ENCODE assay signal across 8 cellular contexts in genomic region chr20:17680836-17681740, GRCh38. TPM values are rescaled to one million over a fixed set of nuclear protein-coding genes. Genes with fewer than 3 reads are reported as not detected.
DNase-seq lines count a peak whose midpoint lies in the region; ATAC-seq and TF ChIP-seq lines count a peak whose summit lies in the region.

No MANE protein-coding gene starts in this region.

- no peak overlapping the region for H3K27ac ChIP-seq in CD4-positive, CD25-positive, alpha-beta regulatory T cell (ENCODE audit: insufficient read depth, low read length, poor library complexity, severe bottlenecking)

- no peaks in the 10 kb centered on the region for H3K9me3 ChIP-seq in CD4-positive, CD25-positive, alpha-beta regulatory T cell (ENCODE audit: control insufficient read depth in 2 of 2, low read length in 2 of 2)

- peaks cover 0 to 2% (median 0%) of the 10 kb centered on the region in 7 donors for H3K9me3 Mint-ChIP-seq in CD4-positive, CD25-positive, alpha-beta regulatory T cell
- H3K9me3 Mint-ChIP-seq in natural killer cell treated with Interleukin-12 subunit alpha and Interleukin-12 subunit beta and Interleukin-15 and Interleukin-18, amount 100 ng/mL, for 72 hours: no peaks in the 10 kb centered on the region

- no peak overlapping the region for H3K4me3 ChIP-seq in CD4-positive, CD25-positive, alpha-beta regulatory T cell (ENCODE audit: low read depth, low read length)
- H3K4me3 ChIP-seq in fibroblast of pulmonary artery (replicated peaks; ENCODE audit: low read depth, low read length): peak overlapping the region; percentile 84

- H3K36me3 ChIP-seq in CD4-positive, CD25-positive, alpha-beta regulatory T cell (ENCODE audit: control insufficient read depth, insufficient read depth, low read length): no peaks in the 10 kb centered on the region

- peak overlapping the region; percentile 82 to 88 (median 86) for H3K4me3 Mint-ChIP-seq in CD4-positive, CD25-positive, alpha-beta regulatory T cell
- peak overlapping the region; percentile 90 for H3K4me3 Mint-ChIP-seq in natural killer cell treated with Interleukin-12 subunit alpha and Interleukin-12 subunit beta and Interleukin-15 and Interleukin-18, amount 100 ng/mL, for 72 hours

- H3K27ac Mint-ChIP-seq in CD4-positive, CD25-positive, alpha-beta regulatory T cell: peak overlapping the region; percentile 51 to 96 (median 68)
- H3K27ac Mint-ChIP-seq in natural killer cell treated with Interleukin-12 subunit alpha and Interleukin-12 subunit beta and Interleukin-15 and Interleukin-18, amount 100 ng/mL, for 72 hours: peak overlapping the region; percentile 86 to 94

- TF ChIP-seq CTCF in fibroblast of pulmonary artery (IDR thresholded peaks at IDR 0.05; ENCODE audit: low read length, missing control alignments): peak; percentile 23

- peaks cover 27% of the 10 kb centered on the region for H3K27me3 Mint-ChIP-seq in CD4-positive, CD25-positive, alpha-beta regulatory T cell
- peaks cover 18 to 24% of the 10 kb centered on the region in 2 donors for H3K27me3 Mint-ChIP-seq in natural killer cell treated with Interleukin-12 subunit alpha and Interleukin-12 subunit beta and Interleukin-15 and Interleukin-18, amount 100 ng/mL, for 72 hours

- H3K36me3 Mint-ChIP-seq in CD4-positive, CD25-positive, alpha-beta regulatory T cell: no peaks in the 10 kb centered on the region
- no peaks in the 10 kb centered on the region for H3K36me3 Mint-ChIP-seq in natural killer cell treated with Interleukin-12 subunit alpha and Interleukin-12 subunit beta and Interleukin-15 and Interleukin-18, amount 100 ng/mL, for 72 hours

- ATAC-seq in CD4-positive, CD25-positive, alpha-beta regulatory T cell (ENCODE audit: low read depth in 2 of 2): peak; percentile 17 to 21
- peak; percentile 31 for ATAC-seq in GM19351 (IDR thresholded peaks at IDR 0.05; ENCODE audit: unreplicated experiment)
- peak; percentile 30 for ATAC-seq in HG03521 (IDR thresholded peaks at IDR 0.05; ENCODE audit: unreplicated experiment)
- ATAC-seq in natural killer cell treated with Interleukin-12 subunit alpha and Interleukin-12 subunit beta and Interleukin-15 and Interleukin-18, amount 100 ng/mL, for 72 hours: peak; percentile 52 to 56

- peaks cover 14% of the 10 kb centered on the region for H3K27me3 ChIP-seq in CD4-positive, CD25-positive, alpha-beta regulatory T cell (ENCODE audit: control insufficient read depth, insufficient read depth, low read length)

- H3K4me1 ChIP-seq in CD4-positive, CD25-positive, alpha-beta regulatory T cell (ENCODE audit: control insufficient read depth, insufficient read depth, low read length, poor library complexity, severe bottlenecking): peaks cover 17% of the 10 kb centered on the region

- DNase-seq in CD4-positive, CD25-positive, alpha-beta regulatory T cell: peak; percentile 72 to 73 (median 73)
- DNase-seq in RPMI7951 (ENCODE audit: low read depth): peak; percentile 79
- peak; percentile 71 for DNase-seq in activated T-helper 9 cell treated with anti-CD3 and anti-CD28 coated beads, Interleukin-2, amount 50 U/mL, for 16 hours (ENCODE audit: low read depth)
- peak; percentile 74 for DNase-seq in fibroblast of pulmonary artery (ENCODE audit: low read depth)
- DNase-seq in natural killer cell treated with Interleukin-12 subunit alpha and Interleukin-12 subunit beta and Interleukin-15 and Interleukin-18, amount 100 ng/mL, for 72 hours (ENCODE audit: low spot score): peak; percentile 86
- peak; percentile 72 for DNase-seq in stimulated activated naive CD4-positive, alpha-beta T cell treated with Interleukin-2 at 50 U/mL for 16 hours (lab: John Stamatoyannopoulos, UW)

- H3K4me1 Mint-ChIP-seq in CD4-positive, CD25-positive, alpha-beta regulatory T cell: peaks cover 0 to 22% (median 14%) of the 10 kb centered on the region in 4 donors
- H3K4me1 Mint-ChIP-seq in natural killer cell treated with Interleukin-12 subunit alpha and Interleukin-12 subunit beta and Interleukin-15 and Interleukin-18, amount 100 ng/mL, for 72 hours (ENCODE audit: low read depth in 2 of 2): peaks cover 29 to 35% of the 10 kb centered on the region in 2 donors

RNA-seq across cellular contexts. Expression of gene RRBP1, which starts 1.0 kb away (rescaled TPM):
- total RNA-seq in CD4-positive, CD25-positive, alpha-beta regulatory T cell: 33.6 TPM
- 1 to 10 TPM in 2 of 4 donors, under 1 TPM in 2; 0.60 to 2.1 (median 1.4) TPM for polyA plus RNA-seq in CD4-positive, CD25-positive, alpha-beta regulatory T cell
- total RNA-seq in RPMI7951 (2014; rRNA removed; shearing (Covaris generic)): 86.9 and 116 TPM in 2 replicates
- total RNA-seq in natural killer cell treated with Interleukin-12 subunit alpha and Interleukin-12 subunit beta and Interleukin-15 and Interleukin-18, amount 100 ng/mL, for 72 hours: 100 to 1,000 TPM; 113 to 134 TPM

RNA-seq across cellular contexts. Expression of gene BANF2, which starts 18.7 kb away (rescaled TPM):
- not detected for total RNA-seq in CD4-positive, CD25-positive, alpha-beta regulatory T cell
- polyA plus RNA-seq in CD4-positive, CD25-positive, alpha-beta regulatory T cell: not detected
- total RNA-seq in RPMI7951 (2014; rRNA removed; shearing (Covaris generic)): not detected in 2 replicates
- not detected for total RNA-seq in natural killer cell treated with Interleukin-12 subunit alpha and Interleukin-12 subunit beta and Interleukin-15 and Interleukin-18, amount 100 ng/mL, for 72 hours
